ENCODE assay signal across 12 cellular contexts in the genomic region with DNA sequence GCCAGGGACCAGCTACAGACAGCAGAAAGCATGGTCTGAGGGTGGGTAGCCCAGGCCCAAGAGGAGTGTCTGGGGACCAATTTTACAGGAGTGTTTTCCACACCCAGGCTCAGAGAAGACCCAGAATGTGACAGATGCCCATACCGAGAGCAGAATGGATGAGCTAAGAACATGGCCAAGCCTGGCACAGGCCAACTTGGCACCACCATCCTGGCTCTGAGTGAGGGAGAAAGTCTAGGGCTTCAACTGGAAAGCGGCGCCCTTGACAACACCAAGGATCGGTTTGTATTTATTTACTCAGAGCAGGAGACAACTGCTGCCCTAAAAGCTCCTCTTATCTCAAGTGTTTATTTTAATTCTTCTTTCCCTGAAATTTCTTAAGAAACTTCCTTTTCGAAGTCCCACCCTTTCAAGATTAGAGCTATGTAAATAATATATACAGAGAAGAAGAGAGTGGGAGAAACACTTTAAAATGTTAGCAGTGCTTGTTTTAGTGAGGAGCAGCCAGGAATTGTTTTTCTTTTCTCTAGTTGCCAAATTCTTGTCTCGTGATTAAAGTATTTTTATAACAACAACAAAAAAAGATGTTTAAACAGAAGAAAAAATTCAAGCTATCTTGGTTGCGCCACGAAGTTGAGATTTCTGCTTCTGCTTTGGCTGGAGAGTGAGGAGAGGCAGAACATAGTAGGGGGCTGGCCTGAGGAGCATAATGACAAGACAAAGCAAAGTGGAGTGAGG. TPM values are rescaled to one million over a fixed set of nuclear protein-coding genes. Genes with fewer than 3 reads are reported as not detected.
DNase-seq lines count a peak whose midpoint lies in the region; ATAC-seq and TF ChIP-seq lines count a peak whose summit lies in the region.
"Had no signal": no experiment of that assay in that cellular context is flagged by ENCODE, and none has a peak within 500 bp of the region (broad histone marks: within the 10 kb centered on the region; RNA-seq: fewer than 3 reads in every experiment).

No MANE protein-coding gene starts in this region.

- H3K4me1 ChIP-seq in Caco-2 (peaks cover 15% of the 10 kb centered on the region), SJSA1 (replicated peaks) (peaks cover 20% of the 10 kb centered on the region)

- POLR2A ChIA-PET in Caco-2 (lab: Charles Lee): interaction anchor here (0.6 to 1.0 kb wide), 3 partner anchors 121 to 1220 kb away, joined by 3 to 4 read pairs (median 3); a partner anchor contains a TSS

- no TSS peak for BruUV-seq in Caco-2 (replicated peaks; lab: Mats Ljungman, UMichigan)

- DNase-seq in Caco-2 (peak in 1 of 2 experiments; percentile 44), SJSA1 (ENCODE audit: low read depth in 1 of 2, low spot score in 2 of 2) (peak in 1 of 2 experiments; percentile 78), globus pallidus (ENCODE audit: low spot score) (peak; percentile 41), sciatic nerve (ENCODE audit: low spot score) (peak; percentile 59), D341Med (ENCODE audit: low spot score) (no peak), T-helper 17 cell (no peak)
- DNase-seq: CD8-positive, alpha-beta T cell had no signal

- H3K9me3 Mint-ChIP-seq in Caco-2 (ENCODE audit: unreplicated experiment): no peaks in the 10 kb centered on the region
- H3K9me3 Mint-ChIP-seq: CD8-positive, alpha-beta T cell had no signal

- CTCF ChIA-PET in Caco-2 (lab: Charles Lee): interaction anchor here (1.0 to 1.1 kb wide), 3 partner anchors 24 to 103 kb away, joined by 4 to 5 read pairs (median 4); no protein-coding TSS in a partner anchor

- H3K27ac Mint-ChIP-seq in Caco-2 (ENCODE audit: unreplicated experiment) (peak overlapping the region; percentile 5), T-helper 17 cell (no peak overlapping the region)
- H3K27ac Mint-ChIP-seq: CD8-positive, alpha-beta T cell had no signal

- TF ChIP-seq CTCF in Caco-2 (IDR thresholded peaks at IDR 0.05; ENCODE audit: insufficient read depth in 1 of 2, low read depth in 1 of 2, low read length in 1 of 2, severe bottlenecking in 1 of 2, unreplicated experiment in 1 of 2): no peak

- H3K4me3 Mint-ChIP-seq in Caco-2 (ENCODE audit: unreplicated experiment): no peak overlapping the region
- H3K4me3 Mint-ChIP-seq in T-helper 17 cell: no peak overlapping the region
- H3K4me3 Mint-ChIP-seq: CD8-positive, alpha-beta T cell had no signal

- intact Hi-C loops in Caco-2 (cut with micrococcal nuclease; ENCODE audit: unreplicated experiment) (no loop called here), sciatic nerve (cut with DNase I) (no loop called here)

- ATAC-seq in sciatic nerve: peak; percentile 78
- ATAC-seq in GM21367 (IDR thresholded peaks at IDR 0.05; ENCODE audit: unreplicated experiment): no peak
- ATAC-seq in T-helper 17 cell: no peak
- no peak for ATAC-seq in GM18873 (IDR thresholded peaks at IDR 0.05; ENCODE audit: low FRiP score, unreplicated experiment)
- ATAC-seq: CD8-positive, alpha-beta T cell had no signal

- peak overlapping the region; percentile 1; the same call in 1 of the 2 replicates for H3K27ac ChIP-seq in SJSA1

- H3K27me3 Mint-ChIP-seq in Caco-2 (ENCODE audit: insufficient read depth, unreplicated experiment): no peaks in the 10 kb centered on the region
- peaks cover 47% of the 10 kb centered on the region for H3K27me3 Mint-ChIP-seq in T-helper 17 cell

- H3K36me3 ChIP-seq in Caco-2 (ENCODE audit: control insufficient read depth, insufficient read depth, low read length): no peaks in the 10 kb centered on the region
- H3K36me3 ChIP-seq in SJSA1: no peaks in the 10 kb centered on the region

- H3K9me3 ChIP-seq in Caco-2 (no peaks in the 10 kb centered on the region), SJSA1 (replicated peaks) (0 out of 2 replicates have a peak, but pooled peaks cover 3% of the 10 kb centered on the region), T-helper 17 cell (ENCODE audit: control insufficient read depth, low read length, poor library complexity, severe bottlenecking) (no peaks in the 10 kb centered on the region)

- no peaks in the 10 kb centered on the region; the same call in 1 of the 2 replicates for H3K27me3 ChIP-seq in Caco-2 (replicated peaks; ENCODE audit: control insufficient read depth, insufficient read depth, low read length)
- peaks cover 62% of the 10 kb centered on the region for H3K27me3 ChIP-seq in SJSA1 (replicated peaks)

- H3K36me3 Mint-ChIP-seq in Caco-2 (ENCODE audit: insufficient read depth, unreplicated experiment) (peaks cover 6% of the 10 kb centered on the region), T-helper 17 cell (ENCODE audit: low read depth) (no peaks in the 10 kb centered on the region)
- H3K36me3 Mint-ChIP-seq: CD8-positive, alpha-beta T cell had no signal

- H3K4me3 ChIP-seq in Caco-2 (ENCODE audit: low read depth, low read length) (no peak overlapping the region), SJSA1 (no peak overlapping the region)

- H3K4me1 Mint-ChIP-seq in Caco-2 (ENCODE audit: low read depth, unreplicated experiment) (peaks cover 17% of the 10 kb centered on the region), T-helper 17 cell (no peaks in the 10 kb centered on the region)

RNA-seq across cellular contexts. Expression of a gene that starts 16.2 kb away (rescaled TPM):
- total RNA-seq in Caco-2 (2022) (2.7 and 3.9 TPM in 2 replicates), sciatic nerve (423 TPM), T-helper 17 cell (10 to 100 TPM in 1 of 2 donors, 1 to 10 TPM in 1; 7.3 to 11.4 TPM)
- 0.66 TPM in 1 of 2 replicates, not detected in the other for total RNA-seq in SJSA1 (2014; rRNA removed; shearing (Covaris generic))

RNA-seq across cellular contexts. Expression of a gene that starts 35.1 kb away (rescaled TPM):
- total RNA-seq in Caco-2 (2022) (61.5 and 64.9 TPM in 2 replicates), sciatic nerve (88.4 TPM), T-helper 17 cell (100 to 1,000 TPM; 107 to 117 TPM)
- 22.8 and 44.0 TPM in 2 replicates for total RNA-seq in SJSA1 (2014; rRNA removed; shearing (Covaris generic))

RNA-seq across cellular contexts. Expression of a gene that starts 37.2 kb away (rescaled TPM):
- 8.9 and 9.1 TPM in 2 replicates for total RNA-seq in Caco-2 (2022)
- 5.7 and 10.5 TPM in 2 replicates for total RNA-seq in SJSA1 (2014; rRNA removed; shearing (Covaris generic))
- 2.8 TPM for total RNA-seq in sciatic nerve
- 1 to 10 TPM; 1.5 to 1.6 TPM for total RNA-seq in T-helper 17 cell

RNA-seq across cellular contexts. Expression of a gene that starts 54.7 kb away (rescaled TPM):
- not detected in 2 replicates for total RNA-seq in Caco-2 (2022)
- not detected in 2 replicates for total RNA-seq in SJSA1 (2014; rRNA removed; shearing (Covaris generic))
- 6.1 TPM for total RNA-seq in sciatic nerve
- under 1 TPM; 0.35 to 0.76 TPM for total RNA-seq in T-helper 17 cell
- total RNA-seq: bronchial epithelial cell, SK-MEL-5 had no signal

RNA-seq across cellular contexts. Expression of a gene that starts 58.8 kb away (rescaled TPM):
- total RNA-seq in Caco-2 (2022) (2.0 and 3.6 TPM in 2 replicates), sciatic nerve (6.1 TPM), T-helper 17 cell (under 1 TPM; 0.35 to 0.50 TPM)
- total RNA-seq in SJSA1 (2014; rRNA removed; shearing (Covaris generic)): not detected in 2 replicates
- total RNA-seq: bronchial epithelial cell, renal cortical epithelial cell had no signal

Comparison
In these comparisons a context has a peak if more than half of its experiments do, and no peak if none do; other contexts are left out.
1. DNase-seq: peak in globus pallidus (single experiment) and sciatic nerve (single experiment); none in D341Med (single experiment) and T-helper 17 cell (0 of 3).
2. RNA of a gene that starts 16.2 kb away (total RNA-seq): 423 TPM in sciatic nerve (single experiment); 7.3 to 11.4 TPM in T-helper 17 cell, 2.7 to 3.9 TPM in Caco-2 and 0.66 TPM in SJSA1; every median in the first group is over 10 times any median in the second.